In genomic region chr2:70283500-70284191, GRCh38 we compare ENCODE assay signal across 24 cellular contexts. TPM values are rescaled to one million over a fixed set of nuclear protein-coding genes. Genes with fewer than 3 reads are reported as not detected.
DNase-seq lines count a peak whose midpoint lies in the region; ATAC-seq, FAIRE-seq and TF ChIP-seq lines count a peak whose summit lies in the region.
"Had no signal": no experiment of that assay in that cellular context is flagged by ENCODE, and none has a peak within 500 bp of the region (broad histone marks: within the 10 kb centered on the region; RNA-seq: fewer than 3 reads in every experiment).

No MANE protein-coding gene starts in this region.

- H2AFZ ChIP-seq in K562 (ENCODE audit: low read depth, low read length) = no peak overlapping the region

- CTCF ChIA-PET in activated naive CD4-positive, alpha-beta T cell treated with anti-CD3 and anti-CD28 coated beads for 36 hours (lab: Charles Lee) = interaction anchor here (0.6 to 1.3 kb wide), 3 partner anchors 26 to 31 kb away, joined by 3 to 5 read pairs (median 4); partner anchors contain the start of gene PCYOX1
- CTCF ChIA-PET in K562 (lab: Yijun Ruan, JAX; ENCODE audit: low intra/inter-chr PET ratio) = no interaction called here

- no peak for TF ChIP-seq RAD21 in K562 (CRISPR knock-in tag; conservative IDR thresholded peaks at IDR 0.05 in 1 of 2, IDR thresholded peaks at IDR 0.05 in 1 of 2)

- intact Hi-C loops in activated naive CD4-positive, alpha-beta T cell treated with anti-CD3 and anti-CD28 coated beads for 36 hours (cut with micrococcal nuclease) = no loop called here
- intact Hi-C loops in K562 (cut with micrococcal nuclease) = no loop called here
- intact Hi-C loops in natural killer cell (cut with micrococcal nuclease) = no loop called here

- H3K9me3 ChIP-seq in HAP-1 (no peaks in the 10 kb centered on the region), K562 (replicated peaks; ENCODE audit: control insufficient read depth, insufficient read depth, low read depth, low read length) (no peaks in the 10 kb centered on the region)
- H3K9me3 ChIP-seq: Peyer's patch, SJSA1 had no signal

- H3K27ac ChIP-seq in K562 (ENCODE audit: extremely low read depth, low read depth, low read length) = no peak overlapping the region
- H3K27ac ChIP-seq: Peyer's patch, SJSA1 had no signal

- no peak overlapping the region for H3K9ac ChIP-seq in K562 (ENCODE audit: insufficient read depth in 1 of 2, low read depth in 2 of 2, low read length in 2 of 2)

- no peak for TF ChIP-seq EP300 in K562 (IDR thresholded peaks at IDR 0.05; ENCODE audit: low read length)

- H3K4me1 Mint-ChIP-seq in activated naive CD4-positive, alpha-beta T cell treated with anti-CD3 and anti-CD28 coated beads for 36 hours (ENCODE audit: low read depth) = peaks cover 33% of the 10 kb centered on the region
- peaks cover 31 to 36% of the 10 kb centered on the region in 2 donors for H3K4me1 Mint-ChIP-seq in natural killer cell

- H3K36me3 ChIP-seq in HAP-1 (replicated peaks) = peaks cover 85% of the 10 kb centered on the region
- H3K36me3 ChIP-seq in K562 (ENCODE audit: control insufficient read depth, insufficient read depth, low read length) = peaks cover 86% of the 10 kb centered on the region

- H4K20me1 ChIP-seq in K562 (replicated peaks; ENCODE audit: control insufficient read depth, insufficient read depth, low read length) = peaks cover 6% of the 10 kb centered on the region

- TF ChIP-seq CTCF in K562 (IDR thresholded peaks at IDR 0.05 in 2 of 3, conservative IDR thresholded peaks at IDR 0.05 in 1 of 3; ENCODE audit: insufficient read depth in 2 of 3, low read depth in 1 of 3, low read length in 3 of 3) (no peak), natural killer cell (IDR thresholded peaks at IDR 0.05) (no peak)

- H3K27me3 ChIP-seq in HAP-1 (ENCODE audit: low read depth) (no peaks in the 10 kb centered on the region), K562 (ENCODE audit: control insufficient read depth in 2 of 2, insufficient read depth in 2 of 2, low read length in 2 of 2) (no peaks in the 10 kb centered on the region)
- H3K27me3 ChIP-seq: Peyer's patch had no signal

- FAIRE-seq in K562 (lab: Jason Lieb, UNC) = no peak
- FAIRE-seq: GM19239, small intestine, urothelium cell line had no signal

- H3K4me1 ChIP-seq in HAP-1 (peaks cover 14% of the 10 kb centered on the region), K562 (replicated peaks in 1 of 2; ENCODE audit: control insufficient read depth in 2 of 2, insufficient read depth in 2 of 2, low read length in 2 of 2) (no peaks in the 10 kb centered on the region; a peak in 1 of 5 replicates)
- H3K4me1 ChIP-seq: Peyer's patch, SJSA1 had no signal

- peaks cover 13 to 53% of the 10 kb centered on the region in 2 donors for H3K36me3 Mint-ChIP-seq in activated naive CD4-positive, alpha-beta T cell treated with anti-CD3 and anti-CD28 coated beads, Interleukin-2, amount 50 U/mL, for 72 hours
- H3K36me3 Mint-ChIP-seq in activated naive CD4-positive, alpha-beta T cell treated with anti-CD3 and anti-CD28 coated beads for 36 hours (ENCODE audit: low read depth) = peaks cover 56% of the 10 kb centered on the region
- peaks cover 30% of the 10 kb centered on the region for H3K36me3 Mint-ChIP-seq in natural killer cell

- TF ChIP-seq POLR2A in K562 (conservative IDR thresholded peaks at IDR 0.05) = no peak

- no peak overlapping the region for H3K4me3 ChIP-seq in HAP-1
- no peak overlapping the region for H3K4me3 ChIP-seq in K562
- H3K4me3 ChIP-seq: Peyer's patch, SJSA1 had no signal

- H3K27me3 Mint-ChIP-seq in activated naive CD4-positive, alpha-beta T cell treated with anti-CD3 and anti-CD28 coated beads for 36 hours (ENCODE audit: low read depth) = no peaks in the 10 kb centered on the region
- no peaks in the 10 kb centered on the region for H3K27me3 Mint-ChIP-seq in natural killer cell (ENCODE audit: low read depth in 2 of 2)

- H3K4me2 ChIP-seq in K562 (ENCODE audit: insufficient read depth, low read length) = no peak overlapping the region

- WGBS in K562 (ENCODE audit: insufficient coverage, low coverage, missing lambda C conversion rate) = 86% methylated on average over 5 of the region's 5 CpGs

- BruUV-seq in K562 (replicated peaks; lab: Mats Ljungman, UMichigan) = no TSS peak

- no peaks in the 10 kb centered on the region for H3K9me1 ChIP-seq in K562 (ENCODE audit: control insufficient read depth, insufficient read depth, low read length)

- POLR2A ChIA-PET in K562 (lab: Yijun Ruan, JAX) = interaction anchor here (0.6 to 6.3 kb wide), 16 partner anchors 8 to 370 kb away, joined by 3 to 59 read pairs (median 4); partner anchors contain the start of genes C2orf42, FAM136A, MXD1 and PCYOX1

- in situ Hi-C loops in HAP-1 (cut with MboI; ENCODE audit: low sequenced_read_pairs) (loop anchor here (25.0 kb wide), 1 partner anchor 371 kb away; the partner anchor contains the start of gene MXD1), K562 (cut with MboI) (no loop called here)

- peak overlapping the region; percentile 0 to 29 for H3K27ac Mint-ChIP-seq in activated naive CD4-positive, alpha-beta T cell treated with anti-CD3 and anti-CD28 coated beads, Interleukin-2, amount 50 U/mL, for 72 hours
- no peak overlapping the region for H3K27ac Mint-ChIP-seq in activated naive CD4-positive, alpha-beta T cell treated with anti-CD3 and anti-CD28 coated beads for 36 hours
- peak overlapping the region; percentile 18 to 39 for H3K27ac Mint-ChIP-seq in natural killer cell

- H3K4me3 Mint-ChIP-seq in activated naive CD4-positive, alpha-beta T cell treated with anti-CD3 and anti-CD28 coated beads for 36 hours = no peak overlapping the region
- no peak overlapping the region for H3K4me3 Mint-ChIP-seq in natural killer cell

- no peaks in the 10 kb centered on the region for H3K9me3 Mint-ChIP-seq in activated naive CD4-positive, alpha-beta T cell treated with anti-CD3 and anti-CD28 coated beads, Interleukin-2, amount 50 U/mL, for 72 hours
- H3K9me3 Mint-ChIP-seq in activated naive CD4-positive, alpha-beta T cell treated with anti-CD3 and anti-CD28 coated beads for 36 hours = no peaks in the 10 kb centered on the region
- no peaks in the 10 kb centered on the region for H3K9me3 Mint-ChIP-seq in natural killer cell

- peaks cover 60% of the 10 kb centered on the region for H3K79me2 ChIP-seq in K562 (ENCODE audit: control insufficient read depth, insufficient read depth, low read length)

- DNase-seq in activated naive CD4-positive, alpha-beta T cell treated with anti-CD3 and anti-CD28 coated beads, Interleukin-2, amount 50 U/mL, for 72 hours (ENCODE audit: low spot score in 2 of 2) = no peak
- DNase-seq in activated naive CD4-positive, alpha-beta T cell treated with anti-CD3 and anti-CD28 coated beads for 36 hours = no peak
- DNase-seq in HAP-1 (ENCODE audit: low spot score in 2 of 2) (peak; percentile 22 to 86), K562 (ENCODE audit: extremely low read depth in 1 of 4, low spot score in 3 of 4) (no peak), natural killer cell (no peak), iPS-NIHi11 (ENCODE audit: low spot score) (no peak), NCI-H1436 (lab: John Stamatoyannopoulos, UW) (no peak)
- DNase-seq: activated CD4-positive, alpha-beta T cell treated with anti-CD3 and anti-CD28 coated beads for 4 hours; aorta; C1 segment of cervical spinal cord; central memory CD4-positive, alpha-beta T cell; kidney glomerular epithelial cell; NCI-H1105; NCI-H2029; NCI-H2227 treated with DMSO at 0.1 percent for 48 hours; NCI-H69; Peyer's patch; small intestine; stimulated activated CD4-positive, alpha-beta T cell treated with anti-CD3 and anti-CD28 coated beads, Interleukin-1b, Interleukin-23, amount 100 ng/mL, for 48 hours; T-helper 1 cell had no signal

- ATAC-seq in activated naive CD4-positive, alpha-beta T cell treated with anti-CD3 and anti-CD28 coated beads, Interleukin-2, amount 50 U/mL, for 72 hours = no peak
- ATAC-seq in K562 = no peak
- no peak for ATAC-seq in natural killer cell
- no peak for ATAC-seq in HG03175 (IDR thresholded peaks at IDR 0.05; ENCODE audit: unreplicated experiment)

RNA-seq across cellular contexts. Expression of gene SNRPG, which starts 9.9 kb away (rescaled TPM):
- total RNA-seq in activated naive CD4-positive, alpha-beta T cell treated with anti-CD3 and anti-CD28 coated beads, Interleukin-2, amount 50 U/mL, for 72 hours = 100 to 1,000 TPM; 388 to 432 TPM
- 100 to 1,000 TPM; 439 to 458 TPM for total RNA-seq in activated naive CD4-positive, alpha-beta T cell treated with anti-CD3 and anti-CD28 coated beads for 36 hours
- total RNA-seq in K562 (2011; cell fraction: chromatin; rRNA removed; ENCODE audit: low replicate concordance) = 55.7 and 133 TPM in 2 replicates
- total RNA-seq in K562 (2011; cell fraction: nucleolus; rRNA removed) = 39.9 and 44.1 TPM in 2 replicates
- total RNA-seq in K562 (2011; cell fraction: nucleoplasm; rRNA removed) = 111 and 126 TPM in 2 replicates
- 594 and 1,182 TPM in 2 replicates for total RNA-seq in K562 (2014; rRNA removed)
- total RNA-seq in K562 (2014; rRNA removed; fragmentation: Illumina TruSeq; extraction: Trizol) = 745 and 807 TPM in 2 replicates
- total RNA-seq in K562 (2015; rRNA removed; fragmentation: Illumina TruSeq; extraction: Trizol) = 603 and 612 TPM in 2 replicates
- 649 and 750 TPM in 2 replicates for total RNA-seq in K562 (2021)
- 253 and 674 TPM in 2 replicates for polyA plus RNA-seq in K562 (2011; rRNA removed)
- polyA plus RNA-seq in K562 (2011; cell fraction: cytosol; rRNA removed) = 80.9 and 210 TPM in 2 replicates
- polyA plus RNA-seq in K562 (2011; cell fraction: nucleus; rRNA removed) = 103 and 122 TPM in 2 replicates
- polyA plus RNA-seq in K562 (2012) = 215 and 904 TPM in 2 replicates
- polyA plus RNA-seq in K562 (2014; fragmentation: Illumina TruSeq; extraction: Trizol) = 808 and 1,147 TPM in 2 replicates
- polyA plus RNA-seq in K562 (2014; fragmentation: Nextera tagmentation; extraction: Ambion mirVana) = 1,000 to 10,000 TPM; 2,312 to 2,611 TPM
- 1,784 and 2,061 TPM in 2 replicates for polyA plus RNA-seq in K562 (2014; rRNA removed)
- polyA minus RNA-seq in K562 (2011; rRNA and poly(A)+ RNA removed) = 120 and 184 TPM in 2 replicates
- 31.0 and 79.3 TPM in 2 replicates for polyA minus RNA-seq in K562 (2011; cell fraction: cytosol; rRNA and poly(A)+ RNA removed)
- 21.9 and 24.0 TPM in 2 replicates for polyA minus RNA-seq in K562 (2011; cell fraction: nucleus; rRNA and poly(A)+ RNA removed)
- 10 to 100 TPM; 62.5 to 83.3 (median 73.0) TPM for total RNA-seq in natural killer cell

RNA-seq across cellular contexts. Expression of gene FAM136A, which starts 18.2 kb away (rescaled TPM):
- total RNA-seq in activated naive CD4-positive, alpha-beta T cell treated with anti-CD3 and anti-CD28 coated beads, Interleukin-2, amount 50 U/mL, for 72 hours = 10 to 100 TPM; 33.6 to 47.7 TPM
- 10 to 100 TPM; 41.9 to 44.0 TPM for total RNA-seq in activated naive CD4-positive, alpha-beta T cell treated with anti-CD3 and anti-CD28 coated beads for 36 hours
- total RNA-seq in K562 (2011; cell fraction: chromatin; rRNA removed; ENCODE audit: low replicate concordance) = 28.9 and 31.0 TPM in 2 replicates
- 28.7 and 29.2 TPM in 2 replicates for total RNA-seq in K562 (2011; cell fraction: nucleolus; rRNA removed)
- 34.3 and 53.8 TPM in 2 replicates for total RNA-seq in K562 (2011; cell fraction: nucleoplasm; rRNA removed)
- total RNA-seq in K562 (2014; rRNA removed) (80.0 and 89.0 TPM in 2 replicates), K562 (2014; rRNA removed; fragmentation: Illumina TruSeq; extraction: Trizol) (94.8 and 101 TPM in 2 replicates), K562 (2015; rRNA removed; fragmentation: Illumina TruSeq; extraction: Trizol) (95.7 and 99.2 TPM in 2 replicates), K562 (2021) (88.3 and 92.9 TPM in 2 replicates), natural killer cell (10 to 100 TPM; 32.5 to 38.3 (median 36.6) TPM)
- polyA plus RNA-seq in K562 (2011; rRNA removed) (63.7 and 104 TPM in 2 replicates), K562 (2014; fragmentation: Illumina TruSeq; extraction: Trizol) (118 and 129 TPM in 2 replicates), K562 (2014; fragmentation: Nextera tagmentation; extraction: Ambion mirVana) (100 to 1,000 TPM; 125 to 151 TPM), K562 (2014; rRNA removed) (106 and 108 TPM in 2 replicates)
- polyA plus RNA-seq in K562 (2011; cell fraction: cytosol; rRNA removed) = 38.9 and 49.3 TPM in 2 replicates
- 53.0 and 82.5 TPM in 2 replicates for polyA plus RNA-seq in K562 (2011; cell fraction: nucleus; rRNA removed)
- polyA plus RNA-seq in K562 (2012) = 64.0 and 97.8 TPM in 2 replicates
- polyA minus RNA-seq in K562 (2011; rRNA and poly(A)+ RNA removed) = 33.3 and 37.8 TPM in 2 replicates
- polyA minus RNA-seq in K562 (2011; cell fraction: cytosol; rRNA and poly(A)+ RNA removed) = 17.9 and 33.9 TPM in 2 replicates
- 13.4 and 15.8 TPM in 2 replicates for polyA minus RNA-seq in K562 (2011; cell fraction: nucleus; rRNA and poly(A)+ RNA removed)

RNA-seq across cellular contexts. Expression of gene PCYOX1, which starts 25.7 kb away (rescaled TPM):
- 10 to 100 TPM; 13.7 to 20.2 TPM for total RNA-seq in activated naive CD4-positive, alpha-beta T cell treated with anti-CD3 and anti-CD28 coated beads, Interleukin-2, amount 50 U/mL, for 72 hours
- 1 to 10 TPM; 7.9 to 8.5 TPM for total RNA-seq in activated naive CD4-positive, alpha-beta T cell treated with anti-CD3 and anti-CD28 coated beads for 36 hours
- 20.6 and 25.7 TPM in 2 replicates for total RNA-seq in K562 (2011; cell fraction: chromatin; rRNA removed; ENCODE audit: low replicate concordance)
- 8.5 and 11.1 TPM in 2 replicates for total RNA-seq in K562 (2011; cell fraction: nucleolus; rRNA removed)
- 18.4 and 20.1 TPM in 2 replicates for total RNA-seq in K562 (2011; cell fraction: nucleoplasm; rRNA removed)
- total RNA-seq in K562 (2014; rRNA removed) = 6.8 and 7.7 TPM in 2 replicates
- total RNA-seq in K562 (2014; rRNA removed; fragmentation: Illumina TruSeq; extraction: Trizol) = 9.9 and 11.3 TPM in 2 replicates
- total RNA-seq in K562 (2015; rRNA removed; fragmentation: Illumina TruSeq; extraction: Trizol) = 12.3 and 13.4 TPM in 2 replicates
- 14.0 and 16.0 TPM in 2 replicates for total RNA-seq in K562 (2021)
- 9.6 and 18.3 TPM in 2 replicates for polyA plus RNA-seq in K562 (2011; rRNA removed)
- polyA plus RNA-seq in K562 (2011; cell fraction: cytosol; rRNA removed) = 3.6 and 5.1 TPM in 2 replicates
- 1.8 and 3.1 TPM in 2 replicates for polyA plus RNA-seq in K562 (2011; cell fraction: nucleus; rRNA removed)
- polyA plus RNA-seq in K562 (2012) = 10.0 and 16.1 TPM in 2 replicates
- 10.7 and 13.6 TPM in 2 replicates for polyA plus RNA-seq in K562 (2014; fragmentation: Illumina TruSeq; extraction: Trizol)
- 1 to 10 TPM; 4.3 to 7.4 TPM for polyA plus RNA-seq in K562 (2014; fragmentation: Nextera tagmentation; extraction: Ambion mirVana)
- 6.9 and 7.7 TPM in 2 replicates for polyA plus RNA-seq in K562 (2014; rRNA removed)
- 20.8 and 29.8 TPM in 2 replicates for polyA minus RNA-seq in K562 (2011; rRNA and poly(A)+ RNA removed)
- polyA minus RNA-seq in K562 (2011; cell fraction: cytosol; rRNA and poly(A)+ RNA removed) = 4.2 and 7.3 TPM in 2 replicates
- polyA minus RNA-seq in K562 (2011; cell fraction: nucleus; rRNA and poly(A)+ RNA removed) = 0.54 and 2.0 TPM in 2 replicates
- total RNA-seq in natural killer cell = 10 to 100 TPM in 2 of 3 donors, 1 to 10 TPM in 1; 9.5 to 15.5 (median 10.9) TPM

RNA-seq across cellular contexts. Expression of gene TIA1, which starts 35.2 kb away (rescaled TPM):
- 100 to 1,000 TPM; 108 to 116 TPM for total RNA-seq in activated naive CD4-positive, alpha-beta T cell treated with anti-CD3 and anti-CD28 coated beads, Interleukin-2, amount 50 U/mL, for 72 hours
- 10 to 100 TPM; 83.2 to 83.9 TPM for total RNA-seq in activated naive CD4-positive, alpha-beta T cell treated with anti-CD3 and anti-CD28 coated beads for 36 hours
- 172 and 407 TPM in 2 replicates for total RNA-seq in K562 (2011; cell fraction: chromatin; rRNA removed; ENCODE audit: low replicate concordance)
- 91.9 and 117 TPM in 2 replicates for total RNA-seq in K562 (2011; cell fraction: nucleolus; rRNA removed)
- 142 and 174 TPM in 2 replicates for total RNA-seq in K562 (2011; cell fraction: nucleoplasm; rRNA removed)
- total RNA-seq in K562 (2014; rRNA removed) (84.8 and 94.4 TPM in 2 replicates), K562 (2014; rRNA removed; fragmentation: Illumina TruSeq; extraction: Trizol) (89.8 and 94.2 TPM in 2 replicates), K562 (2015; rRNA removed; fragmentation: Illumina TruSeq; extraction: Trizol) (72.0 and 79.6 TPM in 2 replicates), K562 (2021) (103 and 106 TPM in 2 replicates), natural killer cell (100 to 1,000 TPM in 1 of 3 donors, 10 to 100 TPM in 2; 76.9 to 113 (median 93.2) TPM)
- polyA plus RNA-seq in K562 (2011; rRNA removed) (101 and 129 TPM in 2 replicates), K562 (2014; fragmentation: Illumina TruSeq; extraction: Trizol) (51.2 and 56.2 TPM in 2 replicates), K562 (2014; fragmentation: Nextera tagmentation; extraction: Ambion mirVana) (10 to 100 TPM; 25.3 to 32.3 TPM), K562 (2014; rRNA removed) (77.1 and 79.4 TPM in 2 replicates)
- polyA plus RNA-seq in K562 (2011; cell fraction: cytosol; rRNA removed) = 24.3 and 33.4 TPM in 2 replicates
- polyA plus RNA-seq in K562 (2011; cell fraction: nucleus; rRNA removed) = 251 and 340 TPM in 2 replicates
- 47.5 and 55.4 TPM in 2 replicates for polyA plus RNA-seq in K562 (2012)
- polyA minus RNA-seq in K562 (2011; rRNA and poly(A)+ RNA removed) = 172 and 215 TPM in 2 replicates
- polyA minus RNA-seq in K562 (2011; cell fraction: cytosol; rRNA and poly(A)+ RNA removed) = 50.4 and 58.5 TPM in 2 replicates
- 130 and 131 TPM in 2 replicates for polyA minus RNA-seq in K562 (2011; cell fraction: nucleus; rRNA and poly(A)+ RNA removed)

Comparison
In these comparisons a context has a peak if more than half of its experiments do, and no peak if none do; other contexts are left out.
1. DNase-seq: peak in HAP-1 (2 of 2); none in activated naive CD4-positive, alpha-beta T cell treated with anti-CD3 and anti-CD28 coated beads, Interleukin-2, amount 50 U/mL, for 72 hours (0 of 2), activated naive CD4-positive, alpha-beta T cell treated with anti-CD3 and anti-CD28 coated beads for 36 hours (single experiment), K562 (0 of 4), natural killer cell (single experiment), iPS-NIHi11 (single experiment) and NCI-H1436 (single experiment).